Comparison of ENCODE assay signal across 25 cellular contexts in the genomic region with DNA sequence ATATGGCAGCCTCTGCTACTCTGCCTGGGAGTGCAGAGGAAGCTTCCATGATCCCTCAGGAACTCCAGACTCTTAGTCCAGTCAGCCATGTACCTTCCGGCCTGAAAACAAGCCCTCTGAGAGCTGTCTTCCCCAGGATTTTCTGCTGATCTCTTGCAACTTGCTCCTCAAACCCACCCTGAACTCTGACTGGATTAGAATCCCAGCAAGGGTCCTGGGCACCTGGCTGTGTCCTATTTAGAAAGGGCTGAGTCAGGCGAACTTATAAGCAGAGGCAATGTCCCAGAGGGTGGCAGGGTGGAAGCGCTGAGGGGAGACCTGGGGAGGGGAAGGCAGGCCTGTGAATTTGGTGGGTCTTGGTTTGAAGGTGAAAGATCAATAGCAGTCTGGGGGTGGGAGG.
DNase-seq lines count a peak whose midpoint lies in the region; ATAC-seq and TF ChIP-seq lines count a peak whose summit lies in the region.
"Had no signal": no experiment of that assay in that cellular context is flagged by ENCODE, and none has a peak within 500 bp of the region (broad histone marks: within the 10 kb centered on the region; RNA-seq: fewer than 3 reads in every experiment).

No MANE protein-coding gene starts in this region.

- H3K27me3 ChIP-seq in BLaER1 treated with 17β-estradiol and CSF1 and Interleukin-3, amounts not matched to agents 10 nM and 100 nM: no peaks in the 10 kb centered on the region
- H3K27me3 ChIP-seq in lower lobe of right lung (ENCODE audit: low read depth): no peaks in the 10 kb centered on the region
- H3K27me3 ChIP-seq: dorsolateral prefrontal cortex, tibial artery had no signal

- no peak overlapping the region for H3K4me3 Mint-ChIP-seq in activated CD4-positive, alpha-beta T cell treated with anti-CD3 and anti-CD28 coated beads for 36 hours
- no peak overlapping the region for H3K4me3 Mint-ChIP-seq in activated CD4-positive, alpha-beta memory T cell treated with anti-CD3 and anti-CD28 coated beads, Interleukin-2, amount 10 ng/mL, durations not matched to agents 7 days and 5 days
- H3K4me3 Mint-ChIP-seq: brain, immature natural killer cell had no signal

- peak overlapping the region in 7 of 11 experiments; percentile 3 to 94 (median 86); a peak in 10 of 22 replicates for H3K4me2 ChIP-seq in BLaER1 treated with 17β-estradiol and CSF1 and Interleukin-3, amounts not matched to agents 10 nM and 100 nM

- no peaks in the 10 kb centered on the region for H4K20me1 ChIP-seq in BLaER1 treated with 17β-estradiol and CSF1 and Interleukin-3, amounts not matched to agents 10 nM and 100 nM

- H3K27ac Mint-ChIP-seq in activated CD4-positive, alpha-beta T cell treated with anti-CD3 and anti-CD28 coated beads for 36 hours: peak overlapping the region; percentile 67
- peak overlapping the region; percentile 15 for H3K27ac Mint-ChIP-seq in activated CD4-positive, alpha-beta memory T cell treated with anti-CD3 and anti-CD28 coated beads, Interleukin-2, amount 10 ng/mL, durations not matched to agents 7 days and 5 days

- intact Hi-C loops in activated CD4-positive, alpha-beta T cell treated with anti-CD3 and anti-CD28 coated beads for 36 hours (cut with DNase I, micrococcal nuclease): loop anchor here in 1 of 2 experiments (10.0 kb wide), 2 partner anchors 226 to 1016 kb away; a partner anchor contains a TSS
- intact Hi-C loops in lower lobe of right lung (cut with DNase I): no loop called here

- POLR2A ChIA-PET in activated CD4-positive, alpha-beta T cell treated with anti-CD3 and anti-CD28 coated beads for 36 hours (lab: Charles Lee): no interaction called here
- POLR2A ChIA-PET in activated CD4-positive, alpha-beta memory T cell treated with anti-CD3 and anti-CD28 coated beads, Interleukin-2, amount 10 ng/mL, durations not matched to agents 7 days and 5 days (lab: Charles Lee): interaction anchor here (0.9 to 2.4 kb wide), 3 partner anchors 10 to 70 kb away, joined by 3 to 11 read pairs (median 3); no protein-coding TSS in a partner anchor

- H3K36me3 Mint-ChIP-seq in activated CD4-positive, alpha-beta T cell treated with anti-CD3 and anti-CD28 coated beads for 36 hours (ENCODE audit: low read depth): no peaks in the 10 kb centered on the region
- peaks cover 8% of the 10 kb centered on the region for H3K36me3 Mint-ChIP-seq in activated CD4-positive, alpha-beta memory T cell treated with anti-CD3 and anti-CD28 coated beads, Interleukin-2, amount 10 ng/mL, durations not matched to agents 7 days and 5 days (ENCODE audit: low read depth)
- H3K36me3 Mint-ChIP-seq: brain; naive thymus-derived CD8-positive, alpha-beta T cell had no signal

- no peak for ATAC-seq in activated CD4-positive, alpha-beta T cell treated with anti-CD3 and anti-CD28 coated beads for 36 hours
- ATAC-seq in lower lobe of right lung: no peak
- no peak for ATAC-seq in GM19351 (IDR thresholded peaks at IDR 0.05; ENCODE audit: unreplicated experiment)
- ATAC-seq: left lobe of liver; naive thymus-derived CD8-positive, alpha-beta T cell had no signal

- peaks cover 98% of the 10 kb centered on the region for H3K4me1 Mint-ChIP-seq in activated CD4-positive, alpha-beta T cell treated with anti-CD3 and anti-CD28 coated beads for 36 hours
- H3K4me1 Mint-ChIP-seq in activated CD4-positive, alpha-beta memory T cell treated with anti-CD3 and anti-CD28 coated beads, Interleukin-2, amount 10 ng/mL, durations not matched to agents 7 days and 5 days: peaks cover 99% of the 10 kb centered on the region

- H3K36me3 ChIP-seq in BLaER1 treated with 17β-estradiol and CSF1 and Interleukin-3, amounts not matched to agents 10 nM and 100 nM: no peaks in the 10 kb centered on the region
- H3K36me3 ChIP-seq in lower lobe of right lung: no peaks in the 10 kb centered on the region
- H3K36me3 ChIP-seq: tibial artery had no signal

- H3K9ac ChIP-seq in BLaER1 treated with 17β-estradiol and CSF1 and Interleukin-3, amounts not matched to agents 10 nM and 100 nM: no peak overlapping the region

- no peaks in the 10 kb centered on the region for H3K27me3 Mint-ChIP-seq in activated CD4-positive, alpha-beta T cell treated with anti-CD3 and anti-CD28 coated beads for 36 hours
- no peaks in the 10 kb centered on the region for H3K27me3 Mint-ChIP-seq in activated CD4-positive, alpha-beta memory T cell treated with anti-CD3 and anti-CD28 coated beads, Interleukin-2, amount 10 ng/mL, durations not matched to agents 7 days and 5 days
- H3K27me3 Mint-ChIP-seq: naive thymus-derived CD8-positive, alpha-beta T cell had no signal

- no peaks in the 10 kb centered on the region for H3K9me3 ChIP-seq in BLaER1 treated with 17β-estradiol and CSF1 and Interleukin-3, amounts not matched to agents 10 nM and 100 nM (replicated peaks in 1 of 11)
- H3K9me3 ChIP-seq in lower lobe of right lung: no peaks in the 10 kb centered on the region
- H3K9me3 ChIP-seq: tibial artery had no signal

- CTCF ChIA-PET in activated CD4-positive, alpha-beta T cell treated with anti-CD3 and anti-CD28 coated beads for 36 hours (lab: Charles Lee): interaction anchor here (1.2 to 1.6 kb wide), 3 partner anchors 9 to 86 kb away, joined by 3 read pairs; no protein-coding TSS in a partner anchor
- CTCF ChIA-PET in activated CD4-positive, alpha-beta memory T cell treated with anti-CD3 and anti-CD28 coated beads, Interleukin-2, amount 10 ng/mL, durations not matched to agents 7 days and 5 days (lab: Charles Lee): no interaction called here

- no peak for TF ChIP-seq CTCF in lower lobe of right lung (IDR thresholded peaks at IDR 0.05)

- no peak overlapping the region for H3K4me3 ChIP-seq in BLaER1 treated with 17β-estradiol and CSF1 and Interleukin-3, amounts not matched to agents 10 nM and 100 nM
- no peak overlapping the region for H3K4me3 ChIP-seq in lower lobe of right lung
- H3K4me3 ChIP-seq: dorsolateral prefrontal cortex, tibial artery had no signal

- no peaks in the 10 kb centered on the region for H3K9me3 Mint-ChIP-seq in activated CD4-positive, alpha-beta T cell treated with anti-CD3 and anti-CD28 coated beads for 36 hours (ENCODE audit: low read depth)
- no peaks in the 10 kb centered on the region for H3K9me3 Mint-ChIP-seq in activated CD4-positive, alpha-beta memory T cell treated with anti-CD3 and anti-CD28 coated beads, Interleukin-2, amount 10 ng/mL, durations not matched to agents 7 days and 5 days
- H3K9me3 Mint-ChIP-seq: immature natural killer cell; naive thymus-derived CD8-positive, alpha-beta T cell had no signal

- peaks cover 64 to 98% (median 94%) of the 10 kb centered on the region in 10 experiments for H3K4me1 ChIP-seq in BLaER1 treated with 17β-estradiol and CSF1 and Interleukin-3, amounts not matched to agents 10 nM and 100 nM
- H3K4me1 ChIP-seq in lower lobe of right lung: peaks cover 19% of the 10 kb centered on the region

- peak overlapping the region in 2 of 11 experiments; percentile 18 to 83; a peak in 2 of 22 replicates for H3K27ac ChIP-seq in BLaER1 treated with 17β-estradiol and CSF1 and Interleukin-3, amounts not matched to agents 10 nM and 100 nM
- no peak overlapping the region for H3K27ac ChIP-seq in lower lobe of right lung
- H3K27ac ChIP-seq: tibial artery had no signal

- DNase-seq in activated CD4-positive, alpha-beta T cell treated with anti-CD3 and anti-CD28 coated beads for 36 hours: no peak
- no peak for DNase-seq in activated CD4-positive, alpha-beta T cell treated with anti-CD3 and anti-CD28 coated beads for 4 hours
- no peak for DNase-seq in activated CD4-positive, alpha-beta memory T cell treated with anti-CD3 and anti-CD28 coated beads, Interleukin-2, amount 10 ng/mL, durations not matched to agents 7 days and 5 days
- DNase-seq in mesenteric fat pad (ENCODE audit: low spot score) (peak; percentile 71), lower lobe of right lung (no peak), NCI-H2227 (lab: John Stamatoyannopoulos, UW; ENCODE audit: unreplicated experiment) (no peak)
- DNase-seq: cerebellar nuclear complex; COR-L47; DMS53; dorsolateral prefrontal cortex; hypothalamus; immature natural killer cell; midbrain; naive thymus-derived CD8-positive, alpha-beta T cell; NCI-H1105 treated with DMSO at 0.1 percent for 48 hours; NCI-H2029; NCI-H2227 treated with DMSO at 0.1 percent for 48 hours; NCI-H774; SIG-M5; SW 1271; tibial artery had no signal
